16 cellular contexts compared by ENCODE assay signal in genomic region chr3:128748527-128748926, GRCh38.
"Had no signal": no experiment of that assay in that cellular context is flagged by ENCODE, and none has a peak within 500 bp of the region (broad histone marks: within the 10 kb centered on the region; RNA-seq: fewer than 3 reads in every experiment).

No MANE protein-coding gene starts in this region.

- H3K36me3 ChIP-seq: cardiac muscle cell, transverse colon had no signal

- DNase-seq: activated B cell treated with CpG ODN at 0.5 μM for 24 hours; activated CD4-positive, alpha-beta T cell treated with anti-CD3 and anti-CD28 coated beads, Interleukin-2, amount 10 ng/mL, durations not matched to agents 7 days and 5 days; activated CD8-positive, alpha-beta memory T cell treated with anti-CD3 and anti-CD28 coated beads, Interleukin-2, amount 50 U/mL, for 48 hours; activated naive CD4-positive, alpha-beta T cell treated with anti-CD3 and anti-CD28 coated beads, Interleukin-2, amount 10 ng/mL, durations not matched to agents 7 days and 5 days; adrenal gland; foreskin fibroblast; heart left ventricle; left colon; midbrain; naive B cell; retina; substantia nigra; transverse colon had no signal

- H3K9me3 Mint-ChIP-seq: activated B cell treated with CpG ODN at 0.5 μM for 24 hours had no signal

- H3K4me1 ChIP-seq: SJSA1 had no signal

- H3K27ac ChIP-seq: cardiac muscle cell, heart left ventricle, SJSA1, transverse colon had no signal

- H3K4me3 Mint-ChIP-seq: activated B cell treated with CpG ODN at 0.5 μM for 24 hours; activated CD4-positive, alpha-beta T cell treated with anti-CD3 and anti-CD28 coated beads, Interleukin-2, amount 10 ng/mL, durations not matched to agents 7 days and 5 days; activated naive CD4-positive, alpha-beta T cell treated with anti-CD3 and anti-CD28 coated beads, Interleukin-2, amount 10 ng/mL, durations not matched to agents 7 days and 5 days; stimulated activated memory B cell treated with anti-CD40 and anti-IgM and Interleukin-4, amounts not matched to agents 10 μg/mL and 1 μg/mL and 100 μg/mL, for 72 hours had no signal

- H3K4me3 ChIP-seq: adrenal gland, cardiac muscle cell, heart left ventricle, SJSA1, transverse colon had no signal

- H3K27me3 ChIP-seq: adrenal gland, cardiac muscle cell, heart left ventricle, SJSA1, transverse colon had no signal

- H3K27me3 Mint-ChIP-seq: activated B cell treated with CpG ODN at 0.5 μM for 24 hours; activated CD4-positive, alpha-beta T cell treated with anti-CD3 and anti-CD28 coated beads, Interleukin-2, amount 10 ng/mL, durations not matched to agents 7 days and 5 days; activated naive CD4-positive, alpha-beta T cell treated with anti-CD3 and anti-CD28 coated beads, Interleukin-2, amount 10 ng/mL, durations not matched to agents 7 days and 5 days; naive B cell; stimulated activated memory B cell treated with anti-CD40 and anti-IgM and Interleukin-4, amounts not matched to agents 10 μg/mL and 1 μg/mL and 100 μg/mL, for 72 hours had no signal

- ATAC-seq: left colon; stimulated activated memory B cell treated with anti-CD40 and anti-IgM and Interleukin-4, amounts not matched to agents 10 μg/mL and 1 μg/mL and 100 μg/mL, for 72 hours had no signal

- H3K27ac Mint-ChIP-seq: activated B cell treated with CpG ODN at 0.5 μM for 24 hours; activated CD4-positive, alpha-beta T cell treated with anti-CD3 and anti-CD28 coated beads, Interleukin-2, amount 10 ng/mL, durations not matched to agents 7 days and 5 days; activated naive CD4-positive, alpha-beta T cell treated with anti-CD3 and anti-CD28 coated beads, Interleukin-2, amount 10 ng/mL, durations not matched to agents 7 days and 5 days; stimulated activated memory B cell treated with anti-CD40 and anti-IgM and Interleukin-4, amounts not matched to agents 10 μg/mL and 1 μg/mL and 100 μg/mL, for 72 hours had no signal

- H3K9me3 ChIP-seq: adrenal gland, SJSA1, transverse colon had no signal
